Comparison of ENCODE assay signal across 23 cellular contexts in the genomic region with DNA sequence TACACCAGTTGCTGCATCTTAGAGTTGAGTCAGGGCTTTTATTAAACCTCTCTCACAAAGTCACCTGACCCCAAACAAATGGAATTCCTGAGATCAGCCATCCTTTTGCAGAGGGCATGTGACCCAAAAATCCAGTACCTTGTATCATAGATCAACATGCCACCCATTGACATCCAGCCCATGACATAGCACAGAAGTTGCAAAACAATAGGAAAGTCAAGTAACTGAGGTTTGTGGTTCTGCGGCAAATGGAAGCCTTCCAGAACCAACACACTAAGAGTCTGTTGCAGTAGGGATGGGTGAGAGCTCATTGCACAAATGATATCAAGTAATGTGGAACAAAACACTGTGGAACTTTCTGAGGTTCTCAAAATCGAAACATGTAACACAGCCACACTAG.
A peak's percentile ranks its signal among the peaks of the same experiment; 100 is the strongest.
DNase-seq lines count a peak whose midpoint lies in the region; ATAC-seq and TF ChIP-seq lines count a peak whose summit lies in the region.
"Had no signal": no experiment of that assay in that cellular context is flagged by ENCODE, and none has a peak within 500 bp of the region (broad histone marks: within the 10 kb centered on the region; RNA-seq: fewer than 3 reads in every experiment).

No MANE protein-coding gene starts in this region.

- no peak for TF ChIP-seq EP300 in stomach (IDR thresholded peaks at IDR 0.05)

- intact Hi-C loops in stomach (cut with DNase I; ENCODE audit: low total_unique reads), result no loop called here

- H3K4me1 ChIP-seq in SJSA1 (replicated peaks) (peaks cover 6% of the 10 kb centered on the region; the same call in 1 of the 2 replicates), stomach (no peaks in the 10 kb centered on the region)
- H3K4me1 ChIP-seq: BLaER1, esophagus muscularis mucosa had no signal

- no peak for TF ChIP-seq POLR2A in stomach (IDR thresholded peaks at IDR 0.05)

- no peak for TF ChIP-seq CTCF in stomach (IDR thresholded peaks at IDR 0.05)

- DNase-seq in GM03348 (ENCODE audit: low spot score) (peak; percentile 10), SJSA1 (ENCODE audit: low read depth in 1 of 2, low spot score in 2 of 2) (peak; percentile 47 to 60), renal cortical epithelial cell (ENCODE audit: low read depth) (peak; percentile 93), NCI-H1105 treated with DMSO at 0.1 percent for 48 hours (lab: John Stamatoyannopoulos, UW) (no peak), stomach (no peak)
- DNase-seq: activated CD4-positive, CD25-positive, alpha-beta regulatory T cell; activated CD8-positive, alpha-beta memory T cell treated with anti-CD3 and anti-CD28 coated beads for 24 hours; activated T-cell treated with anti-CD3 and anti-CD28 coated beads, Interleukin-2, amount 50 U/mL, for 72 hours; caudate nucleus; DMS 273 treated with DMSO at 0.1 percent for 48 hours; naive thymus-derived CD4-positive, alpha-beta T cell; NCI-H2081; NCI-H510A treated with DMSO at 0.1 percent for 48 hours; posterior cingulate gyrus; Right ventricle myocardium superior; T-helper 17 cell had no signal

- H3K36me3 ChIP-seq in SJSA1 (no peaks in the 10 kb centered on the region), stomach (no peaks in the 10 kb centered on the region)
- H3K36me3 ChIP-seq: BLaER1, esophagus muscularis mucosa had no signal

- WGBS in stomach, 5 donors, result 91 to 100% (median 95%) methylated on average over 2 of the region's 2 CpGs

- H3K27ac ChIP-seq in SJSA1 (no peak overlapping the region), stomach (no peak overlapping the region)
- H3K27ac ChIP-seq: BLaER1, esophagus muscularis mucosa had no signal

- H3K4me3 ChIP-seq in SJSA1, result no peak overlapping the region
- no peak overlapping the region for H3K4me3 ChIP-seq in stomach
- H3K4me3 ChIP-seq: BLaER1, esophagus muscularis mucosa, smooth muscle cell had no signal

- ATAC-seq in esophagus mucosa (peak; percentile 25), HG03139 (IDR thresholded peaks at IDR 0.05; ENCODE audit: unreplicated experiment) (no peak), HG02870 (IDR thresholded peaks at IDR 0.05; ENCODE audit: unreplicated experiment) (no peak)
- ATAC-seq: activated naive CD4-positive, alpha-beta T cell treated with anti-CD3 and anti-CD28 coated beads, Interleukin-2, amount 50 U/mL, for 72 hours; activated T-cell treated with anti-CD3 and anti-CD28 coated beads, Interleukin-2, amount 50 U/mL, for 72 hours; naive thymus-derived CD4-positive, alpha-beta T cell; T-helper 17 cell had no signal

- H3K27me3 ChIP-seq in SJSA1 (replicated peaks), result no peaks in the 10 kb centered on the region
- H3K27me3 ChIP-seq in stomach, result no peaks in the 10 kb centered on the region
- H3K27me3 ChIP-seq: BLaER1, esophagus muscularis mucosa had no signal

- H3K9me3 ChIP-seq in SJSA1 (replicated peaks) (no peaks in the 10 kb centered on the region), stomach (peaks cover 0 to 4% (median 0%) of the 10 kb centered on the region in 4 donors)
- H3K9me3 ChIP-seq: BLaER1, esophagus muscularis mucosa had no signal

Comparison
In these comparisons a context has a peak if more than half of its experiments do, and no peak if none do; other contexts are left out.
1. DNase-seq: peak in GM03348 (single experiment), SJSA1 (2 of 2) and renal cortical epithelial cell (single experiment); none in NCI-H1105 treated with DMSO at 0.1 percent for 48 hours (single experiment) and stomach (single experiment).